1 cellular context compared by ENCODE assay signal in the genomic region with DNA sequence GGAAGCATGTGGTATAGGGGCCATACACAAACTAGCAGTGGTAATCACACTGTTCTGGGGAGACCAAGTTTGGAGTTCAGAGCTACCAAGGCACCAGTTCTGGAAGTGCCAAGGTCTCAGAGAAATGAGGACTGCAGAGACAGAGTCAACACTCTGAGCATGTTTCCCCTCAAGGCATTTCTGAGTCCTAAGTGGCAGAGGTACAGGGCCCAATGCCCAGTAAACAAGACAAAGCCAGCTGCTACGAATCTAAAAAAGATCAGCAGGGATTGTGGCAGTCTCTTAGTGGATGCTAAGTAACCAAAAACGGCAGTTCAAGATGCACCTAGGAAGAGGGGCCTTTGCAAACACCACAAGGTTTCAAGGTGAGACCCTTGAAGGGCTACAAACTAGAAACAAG.
TF ChIP-seq lines count a peak whose summit lies in the region.

No MANE protein-coding gene starts in this region.

TF ChIP-seq in WTC11, 78 proteins besides CTCF, POLR2A, EP300 and RAD21 (continued from another document):
- TF ChIP-seq, protein P1, sequence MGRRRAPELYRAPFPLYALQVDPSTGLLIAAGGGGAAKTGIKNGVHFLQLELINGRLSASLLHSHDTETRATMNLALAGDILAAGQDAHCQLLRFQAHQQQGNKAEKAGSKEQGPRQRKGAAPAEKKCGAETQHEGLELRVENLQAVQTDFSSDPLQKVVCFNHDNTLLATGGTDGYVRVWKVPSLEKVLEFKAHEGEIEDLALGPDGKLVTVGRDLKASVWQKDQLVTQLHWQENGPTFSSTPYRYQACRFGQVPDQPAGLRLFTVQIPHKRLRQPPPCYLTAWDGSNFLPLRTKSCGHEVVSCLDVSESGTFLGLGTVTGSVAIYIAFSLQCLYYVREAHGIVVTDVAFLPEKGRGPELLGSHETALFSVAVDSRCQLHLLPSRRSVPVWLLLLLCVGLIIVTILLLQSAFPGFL (CRISPR knock-in tag; IDR thresholded peaks at IDR 0.05; ENCODE audit: borderline replicate concordance): no peak
- TF ChIP-seq IRF2 (CRISPR knock-in tag; IDR thresholded peaks at IDR 0.05; ENCODE audit: borderline replicate concordance, low read depth) (no peak), CREM (CRISPR knock-in tag; IDR thresholded peaks at IDR 0.05) (no peak), TP53 (CRISPR knock-in tag; IDR thresholded peaks at IDR 0.05) (no peak)
- TF ChIP-seq, protein P2, sequence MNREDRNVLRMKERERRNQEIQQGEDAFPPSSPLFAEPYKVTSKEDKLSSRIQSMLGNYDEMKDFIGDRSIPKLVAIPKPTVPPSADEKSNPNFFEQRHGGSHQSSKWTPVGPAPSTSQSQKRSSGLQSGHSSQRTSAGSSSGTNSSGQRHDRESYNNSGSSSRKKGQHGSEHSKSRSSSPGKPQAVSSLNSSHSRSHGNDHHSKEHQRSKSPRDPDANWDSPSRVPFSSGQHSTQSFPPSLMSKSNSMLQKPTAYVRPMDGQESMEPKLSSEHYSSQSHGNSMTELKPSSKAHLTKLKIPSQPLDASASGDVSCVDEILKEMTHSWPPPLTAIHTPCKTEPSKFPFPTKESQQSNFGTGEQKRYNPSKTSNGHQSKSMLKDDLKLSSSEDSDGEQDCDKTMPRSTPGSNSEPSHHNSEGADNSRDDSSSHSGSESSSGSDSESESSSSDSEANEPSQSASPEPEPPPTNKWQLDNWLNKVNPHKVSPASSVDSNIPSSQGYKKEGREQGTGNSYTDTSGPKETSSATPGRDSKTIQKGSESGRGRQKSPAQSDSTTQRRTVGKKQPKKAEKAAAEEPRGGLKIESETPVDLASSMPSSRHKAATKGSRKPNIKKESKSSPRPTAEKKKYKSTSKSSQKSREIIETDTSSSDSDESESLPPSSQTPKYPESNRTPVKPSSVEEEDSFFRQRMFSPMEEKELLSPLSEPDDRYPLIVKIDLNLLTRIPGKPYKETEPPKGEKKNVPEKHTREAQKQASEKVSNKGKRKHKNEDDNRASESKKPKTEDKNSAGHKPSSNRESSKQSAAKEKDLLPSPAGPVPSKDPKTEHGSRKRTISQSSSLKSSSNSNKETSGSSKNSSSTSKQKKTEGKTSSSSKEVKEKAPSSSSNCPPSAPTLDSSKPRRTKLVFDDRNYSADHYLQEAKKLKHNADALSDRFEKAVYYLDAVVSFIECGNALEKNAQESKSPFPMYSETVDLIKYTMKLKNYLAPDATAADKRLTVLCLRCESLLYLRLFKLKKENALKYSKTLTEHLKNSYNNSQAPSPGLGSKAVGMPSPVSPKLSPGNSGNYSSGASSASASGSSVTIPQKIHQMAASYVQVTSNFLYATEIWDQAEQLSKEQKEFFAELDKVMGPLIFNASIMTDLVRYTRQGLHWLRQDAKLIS (CRISPR knock-in tag; IDR thresholded peaks at IDR 0.05; ENCODE audit: borderline replicate concordance): no peak
- TF ChIP-seq, protein P3, sequence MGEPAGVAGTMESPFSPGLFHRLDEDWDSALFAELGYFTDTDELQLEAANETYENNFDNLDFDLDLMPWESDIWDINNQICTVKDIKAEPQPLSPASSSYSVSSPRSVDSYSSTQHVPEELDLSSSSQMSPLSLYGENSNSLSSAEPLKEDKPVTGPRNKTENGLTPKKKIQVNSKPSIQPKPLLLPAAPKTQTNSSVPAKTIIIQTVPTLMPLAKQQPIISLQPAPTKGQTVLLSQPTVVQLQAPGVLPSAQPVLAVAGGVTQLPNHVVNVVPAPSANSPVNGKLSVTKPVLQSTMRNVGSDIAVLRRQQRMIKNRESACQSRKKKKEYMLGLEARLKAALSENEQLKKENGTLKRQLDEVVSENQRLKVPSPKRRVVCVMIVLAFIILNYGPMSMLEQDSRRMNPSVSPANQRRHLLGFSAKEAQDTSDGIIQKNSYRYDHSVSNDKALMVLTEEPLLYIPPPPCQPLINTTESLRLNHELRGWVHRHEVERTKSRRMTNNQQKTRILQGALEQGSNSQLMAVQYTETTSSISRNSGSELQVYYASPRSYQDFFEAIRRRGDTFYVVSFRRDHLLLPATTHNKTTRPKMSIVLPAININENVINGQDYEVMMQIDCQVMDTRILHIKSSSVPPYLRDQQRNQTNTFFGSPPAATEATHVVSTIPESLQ (CRISPR knock-in tag; IDR thresholded peaks at IDR 0.05): no peak
- TF ChIP-seq, protein P4, sequence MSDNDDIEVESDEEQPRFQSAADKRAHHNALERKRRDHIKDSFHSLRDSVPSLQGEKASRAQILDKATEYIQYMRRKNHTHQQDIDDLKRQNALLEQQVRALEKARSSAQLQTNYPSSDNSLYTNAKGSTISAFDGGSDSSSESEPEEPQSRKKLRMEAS (CRISPR knock-in tag; IDR thresholded peaks at IDR 0.05): no peak
- TF ChIP-seq, protein P5, sequence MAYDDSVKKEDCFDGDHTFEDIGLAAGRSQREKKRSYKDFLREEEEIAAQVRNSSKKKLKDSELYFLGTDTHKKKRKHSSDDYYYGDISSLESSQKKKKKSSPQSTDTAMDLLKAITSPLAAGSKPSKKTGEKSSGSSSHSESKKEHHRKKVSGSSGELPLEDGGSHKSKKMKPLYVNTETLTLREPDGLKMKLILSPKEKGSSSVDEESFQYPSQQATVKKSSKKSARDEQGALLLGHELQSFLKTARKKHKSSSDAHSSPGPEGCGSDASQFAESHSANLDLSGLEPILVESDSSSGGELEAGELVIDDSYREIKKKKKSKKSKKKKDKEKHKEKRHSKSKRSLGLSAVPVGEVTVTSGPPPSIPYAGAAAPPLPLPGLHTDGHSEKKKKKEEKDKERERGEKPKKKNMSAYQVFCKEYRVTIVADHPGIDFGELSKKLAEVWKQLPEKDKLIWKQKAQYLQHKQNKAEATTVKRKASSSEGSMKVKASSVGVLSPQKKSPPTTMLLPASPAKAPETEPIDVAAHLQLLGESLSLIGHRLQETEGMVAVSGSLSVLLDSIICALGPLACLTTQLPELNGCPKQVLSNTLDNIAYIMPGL (CRISPR knock-in tag; IDR thresholded peaks at IDR 0.05): no peak
- TF ChIP-seq, protein P6, sequence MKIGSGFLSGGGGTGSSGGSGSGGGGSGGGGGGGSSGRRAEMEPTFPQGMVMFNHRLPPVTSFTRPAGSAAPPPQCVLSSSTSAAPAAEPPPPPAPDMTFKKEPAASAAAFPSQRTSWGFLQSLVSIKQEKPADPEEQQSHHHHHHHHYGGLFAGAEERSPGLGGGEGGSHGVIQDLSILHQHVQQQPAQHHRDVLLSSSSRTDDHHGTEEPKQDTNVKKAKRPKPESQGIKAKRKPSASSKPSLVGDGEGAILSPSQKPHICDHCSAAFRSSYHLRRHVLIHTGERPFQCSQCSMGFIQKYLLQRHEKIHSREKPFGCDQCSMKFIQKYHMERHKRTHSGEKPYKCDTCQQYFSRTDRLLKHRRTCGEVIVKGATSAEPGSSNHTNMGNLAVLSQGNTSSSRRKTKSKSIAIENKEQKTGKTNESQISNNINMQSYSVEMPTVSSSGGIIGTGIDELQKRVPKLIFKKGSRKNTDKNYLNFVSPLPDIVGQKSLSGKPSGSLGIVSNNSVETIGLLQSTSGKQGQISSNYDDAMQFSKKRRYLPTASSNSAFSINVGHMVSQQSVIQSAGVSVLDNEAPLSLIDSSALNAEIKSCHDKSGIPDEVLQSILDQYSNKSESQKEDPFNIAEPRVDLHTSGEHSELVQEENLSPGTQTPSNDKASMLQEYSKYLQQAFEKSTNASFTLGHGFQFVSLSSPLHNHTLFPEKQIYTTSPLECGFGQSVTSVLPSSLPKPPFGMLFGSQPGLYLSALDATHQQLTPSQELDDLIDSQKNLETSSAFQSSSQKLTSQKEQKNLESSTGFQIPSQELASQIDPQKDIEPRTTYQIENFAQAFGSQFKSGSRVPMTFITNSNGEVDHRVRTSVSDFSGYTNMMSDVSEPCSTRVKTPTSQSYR (CRISPR knock-in tag; IDR thresholded peaks at IDR 0.05): no peak
